15 cellular contexts compared by ENCODE assay signal in the genomic region with DNA sequence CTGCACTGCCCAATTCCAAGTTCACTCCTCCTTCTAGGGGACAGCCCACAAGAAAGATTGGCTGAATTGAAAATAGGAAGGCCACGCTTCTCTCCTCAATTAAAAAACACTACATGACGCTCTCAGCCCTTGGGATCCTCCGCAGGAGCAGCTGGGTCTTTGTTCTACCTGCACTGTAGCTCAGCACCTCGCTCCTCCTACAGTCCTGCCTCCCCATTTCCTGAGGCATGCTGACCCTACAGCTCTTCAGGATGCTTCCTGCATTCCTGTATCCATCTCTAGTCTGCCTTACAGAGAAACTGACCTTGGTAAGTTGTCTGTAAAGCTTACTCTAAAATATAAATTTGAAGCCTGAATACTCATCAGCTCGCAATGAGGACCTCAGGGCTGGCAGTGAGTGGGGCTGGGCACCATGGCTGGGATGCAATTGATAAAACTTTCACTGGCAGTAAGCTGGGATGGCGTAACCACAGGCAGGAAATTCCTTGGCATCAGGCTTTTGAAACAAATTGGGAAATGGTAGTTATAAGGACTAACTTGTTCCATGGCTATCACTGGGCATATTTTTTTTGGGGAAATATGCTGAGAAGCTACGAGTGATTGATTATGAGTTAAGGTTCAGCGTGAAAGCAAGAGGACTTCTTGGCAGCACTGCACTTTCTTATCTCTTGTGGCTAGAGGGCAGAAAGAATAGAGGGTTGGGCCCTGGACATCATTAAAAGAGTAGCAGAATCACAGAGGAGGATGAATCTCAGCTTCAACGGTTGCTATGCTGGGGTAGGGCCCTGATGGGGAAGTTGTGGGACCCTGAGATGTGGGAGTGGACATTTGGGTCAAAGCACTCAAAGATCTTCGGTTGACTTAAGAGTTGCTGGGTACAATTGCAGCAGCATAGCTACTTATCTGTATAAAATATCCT. TPM values are rescaled to one million over a fixed set of nuclear protein-coding genes. Genes with fewer than 3 reads are reported as not detected.
A peak's percentile ranks its signal among the peaks of the same experiment; 100 is the strongest.
DNase-seq lines count a peak whose midpoint lies in the region; ATAC-seq and TF ChIP-seq lines count a peak whose summit lies in the region.
"Had no signal": no experiment of that assay in that cellular context is flagged by ENCODE, and none has a peak within 500 bp of the region (broad histone marks: within the 10 kb centered on the region; RNA-seq: fewer than 3 reads in every experiment).

No MANE protein-coding gene starts in this region.

- no peaks in the 10 kb centered on the region for H3K4me1 ChIP-seq in testis
- H3K4me1 ChIP-seq: adrenal gland had no signal

- CTCF ChIA-PET in activated B cell treated with CpG ODN at 0.5 μM for 24 hours (lab: Charles Lee): no interaction called here

- H3K27ac Mint-ChIP-seq in activated B cell treated with CpG ODN at 0.5 μM for 24 hours: peak overlapping the region; percentile 68

- H3K9me3 ChIP-seq in testis: no peaks in the 10 kb centered on the region
- H3K9me3 ChIP-seq: adrenal gland had no signal

- no peak for TF ChIP-seq POLR2A in testis (IDR thresholded peaks at IDR 0.05)

- no peaks in the 10 kb centered on the region for H3K36me3 Mint-ChIP-seq in activated B cell treated with CpG ODN at 0.5 μM for 24 hours (ENCODE audit: low read depth)

- H3K9me3 Mint-ChIP-seq in activated B cell treated with CpG ODN at 0.5 μM for 24 hours: no peaks in the 10 kb centered on the region

- H3K27me3 ChIP-seq in testis: no peaks in the 10 kb centered on the region
- H3K27me3 ChIP-seq: adrenal gland had no signal

- H3K27ac ChIP-seq in testis: no peak overlapping the region
- H3K27ac ChIP-seq: adrenal gland had no signal

- no peak for ATAC-seq in activated B cell treated with CpG ODN at 0.5 μM for 24 hours (ENCODE audit: low read depth)
- no peak for ATAC-seq in HG02938 (IDR thresholded peaks at IDR 0.05; ENCODE audit: unreplicated experiment)
- no peak for ATAC-seq in GM21737 (IDR thresholded peaks at IDR 0.05; ENCODE audit: unreplicated experiment)
- ATAC-seq in GM18870 (IDR thresholded peaks at IDR 0.05; ENCODE audit: unreplicated experiment): no peak
- ATAC-seq: left colon had no signal

- H3K4me3 Mint-ChIP-seq in activated B cell treated with CpG ODN at 0.5 μM for 24 hours: no peak overlapping the region
- H3K4me3 Mint-ChIP-seq: neural crest cell had no signal

- POLR2A ChIA-PET in activated B cell treated with CpG ODN at 0.5 μM for 24 hours (lab: Charles Lee): no interaction called here

- no peaks in the 10 kb centered on the region for H3K27me3 Mint-ChIP-seq in activated B cell treated with CpG ODN at 0.5 μM for 24 hours

- H3K4me1 Mint-ChIP-seq in activated B cell treated with CpG ODN at 0.5 μM for 24 hours: no peaks in the 10 kb centered on the region
- H3K4me1 Mint-ChIP-seq: neural crest cell had no signal

- no peaks in the 10 kb centered on the region for H3K36me3 ChIP-seq in testis (ENCODE audit: low read depth, missing control alignments)
- H3K36me3 ChIP-seq: adrenal gland had no signal

- H3K4me3 ChIP-seq in fibroblast of the aortic adventitia (ENCODE audit: low read depth, low read length): no peak overlapping the region
- no peak overlapping the region for H3K4me3 ChIP-seq in testis
- H3K4me3 ChIP-seq: adrenal gland had no signal

- intact Hi-C loops in activated B cell treated with CpG ODN at 0.5 μM for 24 hours (cut with micrococcal nuclease): loop anchor here (10.0 kb wide), 1 partner anchor 97 kb away; no protein-coding TSS in a partner anchor
- intact Hi-C loops in testis (cut with DNase I; ENCODE audit: low total_unique reads): no loop called here

- TF ChIP-seq CTCF in activated B cell treated with CpG ODN at 0.5 μM for 24 hours (IDR thresholded peaks at IDR 0.05) (no peak), fibroblast of the aortic adventitia (IDR thresholded peaks at IDR 0.05; ENCODE audit: insufficient read depth, low read length) (no peak), testis (IDR thresholded peaks at IDR 0.05) (no peak)

- WGBS in testis, 2 donors: 59 to 64% methylated on average over 10 of the region's 10 CpGs

- DNase-seq in AG20443 (ENCODE audit: low spot score) (peak; percentile 43), GM03348 (ENCODE audit: low spot score) (peak; percentile 25), activated B cell treated with CpG ODN at 0.5 μM for 24 hours (no peak), fibroblast of the aortic adventitia (ENCODE audit: low read depth) (peak; percentile 86), testis (no peak)
- DNase-seq: COR-L47, left colon, NCI-H2081 treated with DMSO at 0.1 percent for 48 hours had no signal

RNA-seq across cellular contexts. Expression of a gene that starts 11.8 kb away (rescaled TPM):
- total RNA-seq in activated B cell treated with CpG ODN at 0.5 μM for 24 hours (1.1 and 1.4 TPM in 2 replicates), fibroblast of the aortic adventitia (ENCODE audit: low replicate concordance) (0.90 TPM in 1 of 2 replicates, not detected in the other), testis (1 to 10 TPM in 1 of 2 donors, not detected in 1; 1.9 TPM)
- polyA plus RNA-seq in testis (ENCODE audit: insufficient read depth, low read depth, low replicate concordance): 0.84 TPM
- total RNA-seq: temporal lobe had no signal

RNA-seq across cellular contexts. Expression of a gene that starts 26.0 kb away (rescaled TPM):
- total RNA-seq in activated B cell treated with CpG ODN at 0.5 μM for 24 hours (not detected in 2 replicates), fibroblast of the aortic adventitia (ENCODE audit: low replicate concordance) (not detected in 2 replicates), testis (1 to 10 TPM; 1.1 to 3.4 TPM)
- polyA plus RNA-seq in testis (ENCODE audit: insufficient read depth, low read depth, low replicate concordance): 13.9 TPM
- total RNA-seq: neural crest cell, SK-MEL-5, temporal lobe had no signal

Comparison
In these comparisons a context has a peak if more than half of its experiments do, and no peak if none do; other contexts are left out.
1. DNase-seq: peak in AG20443 (single experiment), GM03348 (single experiment) and fibroblast of the aortic adventitia (single experiment); none in activated B cell treated with CpG ODN at 0.5 μM for 24 hours (single experiment) and testis (single experiment).